Comparison of ENCODE assay signal across 11 cellular contexts in genomic region chr2:12168354-12169059, GRCh38.
DNase-seq lines count a peak whose midpoint lies in the region; ATAC-seq and TF ChIP-seq lines count a peak whose summit lies in the region.
"Had no signal": no experiment of that assay in that cellular context is flagged by ENCODE, and none has a peak within 500 bp of the region (broad histone marks: within the 10 kb centered on the region; RNA-seq: fewer than 3 reads in every experiment).

No MANE protein-coding gene starts in this region.

- H3K9ac ChIP-seq in GM23248 (peak overlapping the region; percentile 24; the same call in 1 of the 2 replicates), skeletal muscle tissue (ENCODE audit: low read depth in 1 of 3, low read length in 3 of 3) (no peak overlapping the region)

- peaks cover 22% of the 10 kb centered on the region for H3K4me1 ChIP-seq in GM23248 (ENCODE audit: insufficient read depth)
- H3K4me1 ChIP-seq in hepatocyte (ENCODE audit: insufficient read depth), result no peaks in the 10 kb centered on the region
- peaks cover 16 to 22% (median 20%) of the 10 kb centered on the region in 3 donors for H3K4me1 ChIP-seq in skeletal muscle tissue (ENCODE audit: control insufficient read depth in 3 of 3, insufficient read depth in 3 of 3, low read length in 3 of 3)
- H3K4me1 ChIP-seq in ovary (ENCODE audit: insufficient read depth), result peaks cover 2% of the 10 kb centered on the region

- H3F3A ChIP-seq in GM23248 (ENCODE audit: insufficient read depth), result peaks cover 23% of the 10 kb centered on the region

- ATAC-seq in GM21825 (IDR thresholded peaks at IDR 0.05; ENCODE audit: unreplicated experiment), result no peak

- in situ Hi-C loops in GM23248 (cut with MboI), result no loop called here
- in situ Hi-C loops in SK-MEL-5 (cut with HindIII; ENCODE audit: low pct_unique_long_range_greater_than_20kb, low sequenced_read_pairs), result loop anchor here (25.0 kb wide), 1 partner anchor 306 kb away; no protein-coding TSS in a partner anchor

- H3K4me2 ChIP-seq in GM23248 (ENCODE audit: unreplicated experiment) (peak overlapping the region; percentile 59), hepatocyte (no peak overlapping the region)

- H3K4me3 ChIP-seq in GM23248 (no peak overlapping the region), hepatocyte (no peak overlapping the region), skeletal muscle tissue (ENCODE audit: low read length in 3 of 3) (no peak overlapping the region), ovary (no peak overlapping the region)

- H3K27ac ChIP-seq in GM23248 (peak overlapping the region; percentile 94), hepatocyte (peak overlapping the region; percentile 54), skeletal muscle tissue (ENCODE audit: low read depth, low read length) (peak overlapping the region; percentile 61), ovary (peak overlapping the region in 1 of 2 donors; percentile 25)

- WGBS in GM23248 (ENCODE audit: low coverage in 1 of 2, low lambda C conversion rate in 2 of 2, missing lambda C conversion rate in 2 of 2), 2 experiments, result 93% methylated on average over 6 of the region's 6 CpGs
- 81% methylated on average over 6 of the region's 6 CpGs for WGBS in hepatocyte (ENCODE audit: low lambda C conversion rate, missing lambda C conversion rate)
- WGBS in ovary, 3 donors, result 93 to 94% (median 94%) methylated on average over 6 of the region's 6 CpGs

- H3K27me3 ChIP-seq in GM23248 (replicated peaks; ENCODE audit: insufficient read depth) (no peaks in the 10 kb centered on the region), hepatocyte (no peaks in the 10 kb centered on the region), skeletal muscle tissue (ENCODE audit: control insufficient read depth in 3 of 3, insufficient read depth in 3 of 3, low read length in 3 of 3) (no peaks in the 10 kb centered on the region), ovary (no peaks in the 10 kb centered on the region)

- H3K36me3 ChIP-seq in GM23248 (ENCODE audit: low read depth), result no peaks in the 10 kb centered on the region
- H3K36me3 ChIP-seq in hepatocyte (replicated peaks; ENCODE audit: insufficient read depth, low read depth), result no peaks in the 10 kb centered on the region
- H3K36me3 ChIP-seq in skeletal muscle tissue (ENCODE audit: control insufficient read depth in 3 of 3, insufficient read depth in 3 of 3, low read length in 3 of 3), result no peaks in the 10 kb centered on the region
- no peaks in the 10 kb centered on the region for H3K36me3 ChIP-seq in ovary

- TF ChIP-seq CTCF in hepatocyte (IDR thresholded peaks at IDR 0.05; ENCODE audit: poor library complexity) (no peak), ovary (IDR thresholded peaks at IDR 0.05) (no peak)

- intact Hi-C loops in ovary (cut with DNase I), result no loop called here

- H2AFZ ChIP-seq in GM23248 (no peak overlapping the region), hepatocyte (no peak overlapping the region)

- H3K9me2 ChIP-seq in GM23248 (ENCODE audit: insufficient read depth) (no peaks in the 10 kb centered on the region), hepatocyte (replicated peaks; ENCODE audit: insufficient read depth) (no peaks in the 10 kb centered on the region)

- TF ChIP-seq EP300 in ovary (IDR thresholded peaks at IDR 0.05), result no peak

- DNase-seq in GM23248, result no peak
- peak; percentile 62 for DNase-seq in SK-MEL-5 (ENCODE audit: low read depth, low spot score)
- no peak for DNase-seq in hepatocyte (ENCODE audit: low spot score)
- DNase-seq in ovary, result no peak
- DNase-seq in GM19240 (ENCODE audit: insufficient read length, low spot score), result no peak
- no peak for DNase-seq in NCI-H1694 treated with DMSO at 0.1 percent for 48 hours (lab: John Stamatoyannopoulos, UW)
- DNase-seq: activated T-cell treated with anti-CD3 and anti-CD28 coated beads, Interleukin-2, amount 50 U/mL, for 48 hours; NCI-H226; stimulated activated naive CD4-positive, alpha-beta T cell had no signal

- no peak for TF ChIP-seq POLR2A in ovary (IDR thresholded peaks at IDR 0.05)

- H3K9me3 ChIP-seq in GM23248 (ENCODE audit: low read depth), result no peaks in the 10 kb centered on the region
- H3K9me3 ChIP-seq in hepatocyte (ENCODE audit: low read depth), result no peaks in the 10 kb centered on the region
- no peaks in the 10 kb centered on the region for H3K9me3 ChIP-seq in skeletal muscle tissue (ENCODE audit: control insufficient read depth in 3 of 3, low read length in 3 of 3)
- no peaks in the 10 kb centered on the region for H3K9me3 ChIP-seq in ovary

- H3K79me2 ChIP-seq in GM23248 (ENCODE audit: insufficient read depth), result no peaks in the 10 kb centered on the region
- no peaks in the 10 kb centered on the region for H3K79me2 ChIP-seq in hepatocyte

- H4K20me1 ChIP-seq in GM23248 (ENCODE audit: insufficient read depth) (no peaks in the 10 kb centered on the region), hepatocyte (ENCODE audit: insufficient read depth, poor library complexity, severe bottlenecking) (no peaks in the 10 kb centered on the region)
